ENCODE assay signal across 8 cellular contexts in genomic region chr1:145963218-145964019, GRCh38. TPM values are rescaled to one million over a fixed set of nuclear protein-coding genes. Genes with fewer than 3 reads are reported as not detected.
DNase-seq lines count a peak whose midpoint lies in the region; ATAC-seq and TF ChIP-seq lines count a peak whose summit lies in the region.

No MANE protein-coding gene starts in this region.

- POLR2A ChIA-PET in naive thymus-derived CD8-positive, alpha-beta T cell (lab: Charles Lee), result interaction anchor here (0.6 to 17.9 kb wide), 20 partner anchors 10 to 139 kb away, joined by 3 to 462 read pairs (median 6); partner anchors contain the start of genes PEX11B, PIAS3, POLR3C and RBM8A

- peak overlapping the region; percentile 98 for H3K4me2 ChIP-seq in OCI-LY3 (ENCODE audit: low read length)

- H3K9ac ChIP-seq in OCI-LY3 (ENCODE audit: low read length), result peak overlapping the region; percentile 73

- H4K20me1 ChIP-seq in OCI-LY3 (ENCODE audit: insufficient read depth, low read length), result no peaks in the 10 kb centered on the region

- H3K79me2 ChIP-seq in OCI-LY3 (ENCODE audit: low read length), result no peaks in the 10 kb centered on the region

- ATAC-seq in naive thymus-derived CD8-positive, alpha-beta T cell, result no peak
- ATAC-seq in HG02938 (IDR thresholded peaks at IDR 0.05; ENCODE audit: unreplicated experiment), result no peak
- ATAC-seq in HG03571 (IDR thresholded peaks at IDR 0.05; ENCODE audit: unreplicated experiment), result no peak

- 0 out of 2 replicates have a peak overlapping the region, but pooled peaks have one; percentile 86 for H2AFZ ChIP-seq in OCI-LY3 (ENCODE audit: low read depth, low read length)

- H3K36me3 ChIP-seq in OCI-LY3 (replicated peaks; ENCODE audit: low read depth, low read length), result peaks cover 7% of the 10 kb centered on the region

- H3K36me3 Mint-ChIP-seq in chondrocyte (ENCODE audit: low read depth), result peaks cover 2% of the 10 kb centered on the region
- peaks cover 4 to 13% (median 7%) of the 10 kb centered on the region in 3 donors for H3K36me3 Mint-ChIP-seq in naive thymus-derived CD8-positive, alpha-beta T cell

- TF ChIP-seq CTCF in OCI-LY3 (IDR thresholded peaks at IDR 0.05; ENCODE audit: low read depth, low read length) (no peak), chondrocyte (IDR thresholded peaks at IDR 0.05) (no peak)

- DNase-seq in NCI-H524 (lab: John Stamatoyannopoulos, UW), result peak; percentile 23 to 36
- no peak for DNase-seq in NCI-H524 treated with DMSO at 0.1 percent for 48 hours (lab: John Stamatoyannopoulos, UW)
- DNase-seq in chondrocyte (ENCODE audit: low spot score), result no peak
- DNase-seq in naive thymus-derived CD8-positive, alpha-beta T cell, result no peak
- no peak for DNase-seq in hippocampal formation (lab: John Stamatoyannopoulos, UW)

- peaks cover 58% of the 10 kb centered on the region for H3K4me1 Mint-ChIP-seq in chondrocyte (ENCODE audit: low read depth)
- H3K4me1 Mint-ChIP-seq in naive thymus-derived CD8-positive, alpha-beta T cell, result peaks cover 42 to 77% (median 72%) of the 10 kb centered on the region in 4 donors

- peak overlapping the region; percentile 97 for H3K27ac Mint-ChIP-seq in chondrocyte (ENCODE audit: unreplicated experiment)
- H3K27ac Mint-ChIP-seq in naive thymus-derived CD8-positive, alpha-beta T cell, result peak overlapping the region; percentile 86 to 99 (median 98)

- H3K27me3 ChIP-seq in OCI-LY3 (ENCODE audit: low read depth, low read length), result peaks cover 18% of the 10 kb centered on the region

- peaks cover 6% of the 10 kb centered on the region; the same call in 1 of the 2 replicates for H3K9me3 ChIP-seq in OCI-LY3 (ENCODE audit: insufficient read depth, low read length)

- H3K4me3 Mint-ChIP-seq in chondrocyte (ENCODE audit: unreplicated experiment), result peak overlapping the region; percentile 88
- peak overlapping the region; percentile 88 to 99 (median 92) for H3K4me3 Mint-ChIP-seq in naive thymus-derived CD8-positive, alpha-beta T cell

- peak overlapping the region; percentile 81 for H3K4me3 ChIP-seq in OCI-LY3 (ENCODE audit: low read length)

- H3K9me3 Mint-ChIP-seq in chondrocyte (ENCODE audit: low read depth), result peaks cover 3% of the 10 kb centered on the region
- H3K9me3 Mint-ChIP-seq in naive thymus-derived CD8-positive, alpha-beta T cell, result peaks cover 0 to 5% (median 0%) of the 10 kb centered on the region in 9 donors

- no peaks in the 10 kb centered on the region for H3K27me3 Mint-ChIP-seq in chondrocyte (ENCODE audit: low read depth)
- H3K27me3 Mint-ChIP-seq in naive thymus-derived CD8-positive, alpha-beta T cell, result no peaks in the 10 kb centered on the region

- H3K4me1 ChIP-seq in OCI-LY3 (ENCODE audit: low read length), result peaks cover 33% of the 10 kb centered on the region

- H3K27ac ChIP-seq in OCI-LY3 (ENCODE audit: low read length), result no peak overlapping the region

RNA-seq across cellular contexts. Expression of gene ANKRD34A, which starts 1.0 kb away (rescaled TPM):
- total RNA-seq in chondrocyte, result 1.2 to 3.1 TPM (median 2.0 TPM) in 3 replicates
- total RNA-seq in naive thymus-derived CD8-positive, alpha-beta T cell, result 1 to 10 TPM in 1 of 2 experiments, under 1 TPM in 1; 0.96 to 1.6 TPM
- polyA plus RNA-seq in naive thymus-derived CD8-positive, alpha-beta T cell, result under 1 TPM; 0.12 to 0.38 (median 0.25) TPM

RNA-seq across cellular contexts. Expression of gene POLR3GL, which starts 1.1 kb away (rescaled TPM):
- 13.3 to 20.7 TPM (median 13.9 TPM) in 3 replicates for total RNA-seq in chondrocyte
- total RNA-seq in naive thymus-derived CD8-positive, alpha-beta T cell, result 10 to 100 TPM; 32.5 to 34.4 TPM
- polyA plus RNA-seq in naive thymus-derived CD8-positive, alpha-beta T cell, result 100 to 1,000 TPM in 1 of 3 donors, 10 to 100 TPM in 2; 98.4 to 101 (median 98.6) TPM

RNA-seq across cellular contexts. Expression of gene LIX1L, which starts 5.6 kb away (rescaled TPM):
- 50.3 to 57.1 TPM (median 53.0 TPM) in 3 replicates for total RNA-seq in chondrocyte
- 10 to 100 TPM; 54.6 to 59.4 TPM for total RNA-seq in naive thymus-derived CD8-positive, alpha-beta T cell
- polyA plus RNA-seq in naive thymus-derived CD8-positive, alpha-beta T cell, result 10 to 100 TPM; 26.3 to 31.7 (median 29.3) TPM

RNA-seq across cellular contexts. Expression of gene TXNIP, which starts 33.0 kb away (rescaled TPM):
- total RNA-seq in chondrocyte, result 3.8 to 55.5 TPM (median 4.0 TPM) in 3 replicates
- 100 to 1,000 TPM; 836 to 848 TPM for total RNA-seq in naive thymus-derived CD8-positive, alpha-beta T cell
- 1,000 to 10,000 TPM; 4,009 to 5,114 (median 5,016) TPM for polyA plus RNA-seq in naive thymus-derived CD8-positive, alpha-beta T cell

RNA-seq across cellular contexts. Expression of gene RBM8A, which starts 36.1 kb away (rescaled TPM):
- 86.8 to 121 TPM (median 90.5 TPM) in 3 replicates for total RNA-seq in chondrocyte
- total RNA-seq in naive thymus-derived CD8-positive, alpha-beta T cell, result 100 to 1,000 TPM; 135 to 138 TPM
- 100 to 1,000 TPM; 127 to 191 (median 148) TPM for polyA plus RNA-seq in naive thymus-derived CD8-positive, alpha-beta T cell

Comparison
In these comparisons a context has a peak if more than half of its experiments do, and no peak if none do; other contexts are left out.
1. DNase-seq: peak in NCI-H524 (2 of 2); none in NCI-H524 treated with DMSO at 0.1 percent for 48 hours (single experiment), chondrocyte (single experiment), naive thymus-derived CD8-positive, alpha-beta T cell (0 of 10) and hippocampal formation (0 of 2).